10 cellular contexts compared by ENCODE assay signal in the genomic region with DNA sequence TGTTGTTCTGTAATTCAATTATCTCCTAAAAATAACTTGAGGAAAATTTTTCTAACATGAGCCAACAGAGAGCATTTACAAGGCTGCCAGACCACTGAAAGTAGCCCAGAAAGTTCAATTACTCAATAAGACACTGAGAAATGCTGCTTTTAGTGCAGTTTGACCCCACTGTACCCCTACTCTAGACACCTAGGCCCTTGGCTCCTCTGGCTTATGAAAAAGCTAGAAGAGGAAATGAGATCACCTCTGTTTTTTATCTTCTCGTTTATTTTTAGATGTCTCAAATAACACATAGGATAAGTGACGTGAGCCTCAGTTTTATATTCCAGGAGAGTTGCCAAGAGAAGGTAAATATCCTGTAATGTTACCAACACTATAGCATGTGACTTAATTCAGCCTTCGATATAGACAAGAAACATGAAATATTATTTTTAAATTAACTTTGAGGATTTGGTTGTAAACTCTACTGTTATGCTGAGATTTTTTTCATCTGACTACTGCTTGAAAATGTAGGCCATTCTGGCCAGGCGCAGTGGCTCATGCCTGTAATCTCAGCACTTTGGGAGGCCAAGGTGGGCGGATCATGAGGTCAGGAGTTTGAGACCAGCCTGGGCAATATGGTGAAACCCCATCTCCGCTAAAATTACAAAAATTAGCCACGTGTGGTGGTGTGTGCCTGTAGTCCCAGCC. TPM values are rescaled to one million over a fixed set of nuclear protein-coding genes. Genes with fewer than 3 reads are reported as not detected.
DNase-seq lines count a peak whose midpoint lies in the region; ATAC-seq and TF ChIP-seq lines count a peak whose summit lies in the region.
"Had no signal": no experiment of that assay in that cellular context is flagged by ENCODE, and none has a peak within 500 bp of the region (broad histone marks: within the 10 kb centered on the region; RNA-seq: fewer than 3 reads in every experiment).

No MANE protein-coding gene starts in this region.

- no peaks in the 10 kb centered on the region for H3K4me1 ChIP-seq in upper lobe of left lung

- TF ChIP-seq EP300 in upper lobe of left lung (IDR thresholded peaks at IDR 0.05), result no peak

- no peak overlapping the region for H3K4me3 ChIP-seq in upper lobe of left lung
- H3K4me3 ChIP-seq: SK-N-MC, skin epidermis had no signal

- no peaks in the 10 kb centered on the region for H3K9me3 ChIP-seq in upper lobe of left lung

- no peak for TF ChIP-seq CTCF in GM20000 (IDR thresholded peaks at IDR 0.05; ENCODE audit: extremely low read depth, missing control alignments)
- no peak for TF ChIP-seq CTCF in upper lobe of left lung (IDR thresholded peaks at IDR 0.05)

- ATAC-seq in HG03442 (IDR thresholded peaks at IDR 0.05; ENCODE audit: unreplicated experiment), result peak; percentile 77
- no peak for ATAC-seq in upper lobe of left lung (ENCODE audit: low FRiP score in 2 of 2)

- 74 to 76% methylated on average over 7 of the region's 7 CpGs for WGBS in upper lobe of left lung, 2 donors

- peak; percentile 39 for DNase-seq in GM03348 (ENCODE audit: low spot score)
- peak; percentile 44 for DNase-seq in GM20000 (ENCODE audit: low spot score)
- DNase-seq in dermis blood vessel endothelial cell, result peak; percentile 65
- DNase-seq in upper lobe of left lung, result no peak
- DNase-seq in NCI-H446 (lab: John Stamatoyannopoulos, UW), result no peak
- no peak for DNase-seq in putamen (ENCODE audit: low spot score)
- no peak for DNase-seq in NCI-H187 (lab: John Stamatoyannopoulos, UW)

- no peak overlapping the region for H3K27ac ChIP-seq in upper lobe of left lung
- H3K27ac ChIP-seq: SK-N-MC had no signal

- no peak for TF ChIP-seq POLR2A in upper lobe of left lung (IDR thresholded peaks at IDR 0.05)

- no peaks in the 10 kb centered on the region for H3K36me3 ChIP-seq in upper lobe of left lung

- no peaks in the 10 kb centered on the region for H3K27me3 ChIP-seq in upper lobe of left lung

RNA-seq across cellular contexts. Expression of a gene that starts 24.4 kb away (rescaled TPM):
- 0.17 and 0.28 TPM in 2 replicates for total RNA-seq in dermis blood vessel endothelial cell
- 1 to 10 TPM in 5 of 6 donors, under 1 TPM in 1; 0.89 to 8.0 (median 2.3) TPM for total RNA-seq in upper lobe of left lung

Comparison
In these comparisons a context has a peak if more than half of its experiments do, and no peak if none do; other contexts are left out.
1. DNase-seq: peak in GM03348 (single experiment), GM20000 (single experiment) and dermis blood vessel endothelial cell (single experiment); none in upper lobe of left lung (0 of 2), NCI-H446 (0 of 2), putamen (single experiment) and NCI-H187 (0 of 2).